Comparison of ENCODE assay signal across 16 cellular contexts in the genomic region with DNA sequence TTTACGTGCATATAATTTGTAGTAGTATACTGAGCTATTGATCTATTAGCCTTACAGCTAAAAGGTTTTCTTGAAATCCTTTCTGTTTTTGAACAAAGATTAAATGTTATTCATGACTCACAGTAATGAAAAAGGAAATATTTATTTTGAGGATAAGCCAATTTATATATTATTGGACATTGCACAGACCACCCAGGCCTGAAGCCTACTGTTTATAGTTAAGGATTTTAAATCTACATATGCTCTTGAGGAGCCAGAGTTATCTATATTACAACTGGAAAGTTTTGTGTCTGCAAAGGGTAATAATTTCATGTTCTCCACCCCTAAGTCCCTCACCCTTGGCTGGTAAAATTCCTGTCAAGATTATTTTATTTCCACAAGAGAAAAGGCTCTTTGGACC.
"Had no signal": no experiment of that assay in that cellular context is flagged by ENCODE, and none has a peak within 500 bp of the region (broad histone marks: within the 10 kb centered on the region; RNA-seq: fewer than 3 reads in every experiment).

No MANE protein-coding gene starts in this region.

- H3K9me3 ChIP-seq: prostate gland, right lobe of liver, testis had no signal

- H3K36me3 ChIP-seq: cardiac muscle cell, prostate gland, right lobe of liver had no signal

- H3K4me3 Mint-ChIP-seq: activated CD8-positive, alpha-beta memory T cell treated with anti-CD3 and anti-CD28 coated beads, Interleukin-2, amount 10 ng/mL, durations not matched to agents 7 days and 5 days; activated T-cell treated with anti-CD3 and anti-CD28 coated beads, Interleukin-2, amount 50 U/mL, for 4 hours; natural killer cell; stimulated activated naive CD8-positive, alpha-beta T cell treated with anti-CD3 and anti-CD28 coated beads, Interleukin-15, Interleukin-2, amounts not matched to agents 100 ng/mL and 50 ng/mL, for 24 hours had no signal

- H3K9me3 Mint-ChIP-seq: activated naive CD4-positive, alpha-beta T cell treated with anti-CD3 and anti-CD28 coated beads, Interleukin-2, amount 50 U/mL, for 72 hours; activated T-cell treated with anti-CD3 and anti-CD28 coated beads, Interleukin-2, amount 50 U/mL, for 4 hours; natural killer cell; stimulated activated naive CD8-positive, alpha-beta T cell treated with anti-CD3 and anti-CD28 coated beads, Interleukin-15, Interleukin-2, amounts not matched to agents 100 ng/mL and 50 ng/mL, for 24 hours had no signal

- H3K4me1 ChIP-seq: prostate gland, right lobe of liver had no signal

- H3K27ac Mint-ChIP-seq: activated CD8-positive, alpha-beta memory T cell treated with anti-CD3 and anti-CD28 coated beads, Interleukin-2, amount 10 ng/mL, durations not matched to agents 7 days and 5 days; activated naive CD4-positive, alpha-beta T cell treated with anti-CD3 and anti-CD28 coated beads, Interleukin-2, amount 50 U/mL, for 72 hours; natural killer cell; stimulated activated naive CD8-positive, alpha-beta T cell treated with anti-CD3 and anti-CD28 coated beads, Interleukin-15, Interleukin-2, amounts not matched to agents 100 ng/mL and 50 ng/mL, for 24 hours had no signal

- H3K27me3 ChIP-seq: cardiac muscle cell, right lobe of liver, testis had no signal

- H3K27ac ChIP-seq: cardiac muscle cell, prostate gland, right lobe of liver, testis had no signal

- DNase-seq: activated CD4-positive, alpha-beta T cell treated with anti-CD3 and anti-CD28 coated beads, Interleukin-2, amount 50 U/mL, for 4 hours; activated CD4-positive, CD25-positive, alpha-beta regulatory T cell treated with anti-CD3 and anti-CD28 coated beads, Interleukin-2, amount 50 U/mL, for 72 hours; activated CD8-positive, alpha-beta memory T cell treated with anti-CD3 and anti-CD28 coated beads, Interleukin-2, amount 10 ng/mL, durations not matched to agents 7 days and 5 days; activated effector memory CD4-positive, alpha-beta T cell treated with anti-CD3 and anti-CD28 coated beads, Interleukin-2, amount 50 U/mL, for 16 hours; activated T-cell treated with anti-CD3 and anti-CD28 coated beads, Interleukin-2, amount 50 U/mL, for 4 hours; amniotic stem cell; natural killer cell; nucleus accumbens; right lobe of liver; stimulated activated CD4-positive, alpha-beta T cell treated with anti-CD3 and anti-CD28 coated beads, Interleukin-4, amount 100 ng/mL, for 1 hour; T-helper 9 cell; testis had no signal

- H3K27me3 Mint-ChIP-seq: activated CD8-positive, alpha-beta memory T cell treated with anti-CD3 and anti-CD28 coated beads, Interleukin-2, amount 10 ng/mL, durations not matched to agents 7 days and 5 days; stimulated activated naive CD8-positive, alpha-beta T cell treated with anti-CD3 and anti-CD28 coated beads, Interleukin-15, Interleukin-2, amounts not matched to agents 100 ng/mL and 50 ng/mL, for 24 hours had no signal

- H3K4me1 Mint-ChIP-seq: activated CD8-positive, alpha-beta memory T cell treated with anti-CD3 and anti-CD28 coated beads, Interleukin-2, amount 10 ng/mL, durations not matched to agents 7 days and 5 days had no signal

- H3K36me3 Mint-ChIP-seq: activated naive CD4-positive, alpha-beta T cell treated with anti-CD3 and anti-CD28 coated beads, Interleukin-2, amount 50 U/mL, for 72 hours; natural killer cell had no signal

- H3K4me3 ChIP-seq: cardiac muscle cell, prostate gland, right lobe of liver, testis had no signal

- ATAC-seq: activated CD8-positive, alpha-beta memory T cell treated with anti-CD3 and anti-CD28 coated beads, Interleukin-2, amount 10 ng/mL, durations not matched to agents 7 days and 5 days; activated naive CD4-positive, alpha-beta T cell treated with anti-CD3 and anti-CD28 coated beads, Interleukin-2, amount 50 U/mL, for 72 hours; activated T-cell treated with anti-CD3 and anti-CD28 coated beads, Interleukin-2, amount 50 U/mL, for 4 hours; natural killer cell; right lobe of liver had no signal
